1 cellular context compared by ENCODE assay signal in genomic region chr12:86212970-86213369, GRCh38.
TF ChIP-seq lines count a peak whose summit lies in the region.

No MANE protein-coding gene starts in this region.

TF ChIP-seq in SK-N-SH, 30 proteins besides CTCF, POLR2A, EP300 and RAD21 (continued from another document):
- TF ChIP-seq, protein P1, sequence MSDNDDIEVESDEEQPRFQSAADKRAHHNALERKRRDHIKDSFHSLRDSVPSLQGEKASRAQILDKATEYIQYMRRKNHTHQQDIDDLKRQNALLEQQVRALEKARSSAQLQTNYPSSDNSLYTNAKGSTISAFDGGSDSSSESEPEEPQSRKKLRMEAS (IDR thresholded peaks at IDR 0.05; ENCODE audit: low read depth): no peak
- TF ChIP-seq, protein P2, sequence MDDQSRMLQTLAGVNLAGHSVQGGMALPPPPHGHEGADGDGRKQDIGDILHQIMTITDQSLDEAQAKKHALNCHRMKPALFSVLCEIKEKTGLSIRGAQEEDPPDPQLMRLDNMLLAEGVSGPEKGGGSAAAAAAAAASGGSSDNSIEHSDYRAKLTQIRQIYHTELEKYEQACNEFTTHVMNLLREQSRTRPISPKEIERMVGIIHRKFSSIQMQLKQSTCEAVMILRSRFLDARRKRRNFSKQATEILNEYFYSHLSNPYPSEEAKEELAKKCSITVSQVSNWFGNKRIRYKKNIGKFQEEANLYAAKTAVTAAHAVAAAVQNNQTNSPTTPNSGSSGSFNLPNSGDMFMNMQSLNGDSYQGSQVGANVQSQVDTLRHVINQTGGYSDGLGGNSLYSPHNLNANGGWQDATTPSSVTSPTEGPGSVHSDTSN (IDR thresholded peaks at IDR 0.05): peak; percentile 87
- TF ChIP-seq GATA2 (CRISPR knock-in tag; IDR thresholded peaks at IDR 0.05) (peak; percentile 64), RCOR1 (IDR thresholded peaks at IDR 0.05; ENCODE audit: low read length) (peak; percentile 73; the same call in 1 of the 2 replicates), FOXM1 (IDR thresholded peaks at IDR 0.05; ENCODE audit: low read depth) (no peak), TCF12 (IDR thresholded peaks at IDR 0.05) (peak; percentile 91), TEAD4 (IDR thresholded peaks at IDR 0.05; ENCODE audit: borderline replicate concordance, insufficient read depth) (0 out of 2 replicates have a peak, but pooled peaks have one; percentile 55), FOXJ3 (CRISPR knock-in tag; IDR thresholded peaks at IDR 0.05) (no peak), NFIC (IDR thresholded peaks at IDR 0.05; ENCODE audit: borderline replicate concordance) (peak; percentile 39; the same call in 1 of the 2 replicates)
